In genomic region chr11:128802358-128802981, GRCh38 we compare ENCODE assay signal across 8 cellular contexts.
DNase-seq lines count a peak whose midpoint lies in the region; ATAC-seq and TF ChIP-seq lines count a peak whose summit lies in the region.

No MANE protein-coding gene starts in this region.

- peaks cover 38% of the 10 kb centered on the region for H3K36me3 ChIP-seq in CD8-positive, alpha-beta T cell (ENCODE audit: insufficient read depth, low read length)

- H3K27me3 Mint-ChIP-seq in CD8-positive, alpha-beta T cell (ENCODE audit: low read depth): no peaks in the 10 kb centered on the region

- peak overlapping the region; percentile 64 for H3K27ac Mint-ChIP-seq in CD8-positive, alpha-beta T cell

- POLR2A ChIA-PET in CD8-positive, alpha-beta T cell (lab: Charles Lee): no interaction called here

- peaks cover 93% of the 10 kb centered on the region for H3K36me3 Mint-ChIP-seq in CD8-positive, alpha-beta T cell

- H3K27me3 ChIP-seq in CD8-positive, alpha-beta T cell (ENCODE audit: insufficient read depth, low read length): no peaks in the 10 kb centered on the region

- intact Hi-C loops in CD8-positive, alpha-beta T cell (cut with DNase I, micrococcal nuclease): no loop called here

- H3K4me1 ChIP-seq in CD8-positive, alpha-beta T cell (ENCODE audit: insufficient read depth, low read length): no peaks in the 10 kb centered on the region

- no peak overlapping the region for H3K4me3 Mint-ChIP-seq in CD8-positive, alpha-beta T cell

- no peak for DNase-seq in CD8-positive, alpha-beta T cell
- DNase-seq in HCEC 1CT (peak; percentile 34), kidney tubule cell (ENCODE audit: low spot score) (peak; percentile 25), kidney glomerular epithelial cell (lab: John Stamatoyannopoulos, UW) (no peak)
- no peak for DNase-seq in activated CD4-positive, alpha-beta T cell treated with anti-CD3 and anti-CD28 coated beads for 48 hours

- ATAC-seq in CD8-positive, alpha-beta T cell: no peak
- no peak for ATAC-seq in HG03457 (IDR thresholded peaks at IDR 0.05; ENCODE audit: unreplicated experiment)
- ATAC-seq in GM18861 (IDR thresholded peaks at IDR 0.05; ENCODE audit: unreplicated experiment): no peak

- CTCF ChIA-PET in CD8-positive, alpha-beta T cell (lab: Charles Lee): interaction anchor here (0.6 to 1.4 kb wide), 3 partner anchors 644 to 664 kb away, joined by 3 to 4 read pairs (median 3); no protein-coding TSS in a partner anchor

- H3K9me3 ChIP-seq in CD8-positive, alpha-beta T cell (ENCODE audit: low read length): no peaks in the 10 kb centered on the region

- no peak overlapping the region for H3K27ac ChIP-seq in CD8-positive, alpha-beta T cell (ENCODE audit: low read depth, low read length)
- H3K27ac ChIP-seq in VCaP: no peak overlapping the region

- TF ChIP-seq CTCF in CD8-positive, alpha-beta T cell (IDR thresholded peaks at IDR 0.05): no peak
- TF ChIP-seq CTCF in VCaP (conservative IDR thresholded peaks at IDR 0.05): peak; percentile 83

- H3K9me3 Mint-ChIP-seq in CD8-positive, alpha-beta T cell: no peaks in the 10 kb centered on the region

- H3K4me1 Mint-ChIP-seq in CD8-positive, alpha-beta T cell (ENCODE audit: low read depth): peaks cover 24% of the 10 kb centered on the region

- H3K4me3 ChIP-seq in CD8-positive, alpha-beta T cell (ENCODE audit: low read depth, low read length): no peak overlapping the region

Comparison
In these comparisons a context has a peak if more than half of its experiments do, and no peak if none do; other contexts are left out.
1. DNase-seq: peak in HCEC 1CT (single experiment) and kidney tubule cell (single experiment); none in CD8-positive, alpha-beta T cell (0 of 7), activated CD4-positive, alpha-beta T cell treated with anti-CD3 and anti-CD28 coated beads for 48 hours (single experiment) and kidney glomerular epithelial cell (single experiment).